In the genomic region with DNA sequence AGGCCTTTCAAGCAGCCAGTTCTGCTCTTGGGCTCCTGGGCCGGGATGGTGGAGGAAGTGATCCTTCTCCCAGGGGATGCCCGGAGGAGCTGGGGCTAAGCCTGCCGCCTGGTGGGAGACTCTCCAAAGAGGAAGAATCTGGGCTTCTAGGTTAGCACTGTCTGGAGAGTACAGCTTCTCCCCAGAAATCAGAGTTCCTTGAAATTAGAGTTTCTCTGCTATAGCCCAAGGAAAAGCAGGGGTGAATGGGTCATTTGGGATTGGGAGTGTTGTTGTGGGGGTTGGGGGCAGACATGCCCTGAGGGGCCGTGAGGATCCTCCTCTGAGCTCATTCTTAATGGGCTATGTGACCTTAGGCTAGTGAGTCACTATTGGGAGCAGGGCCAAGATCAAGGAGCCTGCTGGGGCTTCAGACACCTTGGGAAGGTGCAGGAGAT, we compare ENCODE assay signal across 1 cellular context.
A peak's percentile ranks its signal among the peaks of the same experiment; 100 is the strongest.
TF ChIP-seq lines count a peak whose summit lies in the region.

No MANE protein-coding gene starts in this region.

TF ChIP-seq in K562, 482 proteins besides CTCF, POLR2A, EP300 and RAD21:
- TF ChIP-seq ZNF3 (CRISPR knock-in tag; IDR thresholded peaks at IDR 0.05) (no peak), JUND (IDR thresholded peaks at IDR 0.05; ENCODE audit: borderline replicate concordance, low read depth, low read length) (peak; percentile 79), JUND (tag; IDR thresholded peaks at IDR 0.05; ENCODE audit: borderline replicate concordance, low read depth, low read length) (peak; percentile 66; the same call in 2 of the 3 replicates), JUN (IDR thresholded peaks at IDR 0.05; ENCODE audit: borderline replicate concordance, low read depth, low read length) (peak; percentile 19; the same call in 1 of the 2 replicates), JUN (CRISPR knock-in tag; IDR thresholded peaks at IDR 0.05; ENCODE audit: borderline replicate concordance) (no peak), NFIC (IDR thresholded peaks at IDR 0.05) (peak; percentile 72), ATF3 (IDR thresholded peaks at IDR 0.05) (peak; percentile 56; the same call in 1 of the 2 replicates), ATF3 (CRISPR knock-in tag; conservative IDR thresholded peaks at IDR 0.05) (no peak), FOSL1 (tag; conservative IDR thresholded peaks at IDR 0.05) (peak; percentile 80), PTTG1 (tag; IDR thresholded peaks at IDR 0.05; ENCODE audit: low read depth) (no peak), TOE1 (IDR thresholded peaks at IDR 0.05; ENCODE audit: borderline replicate concordance) (no peak), TOE1 (CRISPR knock-in tag; IDR thresholded peaks at IDR 0.05; ENCODE audit: borderline replicate concordance, low read depth) (no peak), VEZF1 (CRISPR knock-in tag; IDR thresholded peaks at IDR 0.05) (0 out of 2 replicates have a peak, but pooled peaks have one; percentile 13)
